In the genomic region with DNA sequence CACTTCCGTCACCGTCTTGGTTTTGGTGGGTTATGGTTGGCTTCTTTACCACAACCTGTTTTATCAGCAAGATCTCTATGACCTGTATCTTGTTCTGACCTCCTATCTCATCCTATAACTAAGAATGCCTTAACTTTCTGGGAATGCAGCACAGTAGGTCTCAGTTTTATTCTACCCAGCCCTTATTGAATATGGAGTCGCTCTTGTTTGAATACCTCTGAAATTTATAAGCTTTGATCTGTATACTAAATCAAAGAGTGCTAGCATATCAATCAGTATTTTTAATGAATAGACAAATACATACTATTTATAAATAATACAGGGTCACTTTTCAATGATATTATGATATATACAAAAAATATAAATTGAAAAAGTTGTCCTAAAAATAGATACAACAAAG, we compare ENCODE assay signal across 32 cellular contexts.
"Had no signal": no experiment of that assay in that cellular context is flagged by ENCODE, and none has a peak within 500 bp of the region (broad histone marks: within the 10 kb centered on the region; RNA-seq: fewer than 3 reads in every experiment).

No MANE protein-coding gene starts in this region.

- H3K4me3 Mint-ChIP-seq: activated B cell treated with CpG ODN at 0.5 μM for 24 hours; activated CD4-positive, alpha-beta memory T cell treated with anti-CD3 and anti-CD28 coated beads for 36 hours; activated CD4-positive, alpha-beta memory T cell treated with anti-CD3 and anti-CD28 coated beads, Interleukin-2, amount 10 ng/mL, durations not matched to agents 7 days and 5 days; activated CD4-positive, alpha-beta T cell treated with anti-CD3 and anti-CD28 coated beads for 36 hours; activated CD4-positive, alpha-beta T cell treated with anti-CD3 and anti-CD28 coated beads, Interleukin-2, amount 10 ng/mL, durations not matched to agents 24 days and 14 days; activated CD4-positive, alpha-beta T cell treated with anti-CD3 and anti-CD28 coated beads, Interleukin-2, amount 10 ng/mL, durations not matched to agents 7 days and 5 days; activated CD8-positive, alpha-beta memory T cell treated with anti-CD3 and anti-CD28 coated beads, Interleukin-2, amount 10 ng/mL, durations not matched to agents 7 days and 5 days; activated CD8-positive, alpha-beta T cell treated with anti-CD3 and anti-CD28 coated beads for 36 hours; activated CD8-positive, alpha-beta T cell treated with anti-CD3 and anti-CD28 coated beads, Interleukin-2, amount 10 ng/mL, durations not matched to agents 7 days and 5 days; T-cell; T-helper 1 cell treated with Interleukin-12 subunit alpha and Interleukin-12 subunit beta and Interleukin-4 antibody, amounts not matched to agents 30 μg/mL and 1 μg/mL, for 36 hours; T-helper 17 cell; T-helper 2 cell treated with Interferon-gamma antibody and Interleukin-4, amounts not matched to agents 5 μg/mL and 100 μg/mL, for 36 hours; WTC11 had no signal

- DNase-seq: activated B cell treated with CpG ODN at 0.5 μM for 24 hours; activated CD4-positive, alpha-beta memory T cell treated with anti-CD3 and anti-CD28 coated beads for 36 hours; activated CD4-positive, alpha-beta memory T cell treated with anti-CD3 and anti-CD28 coated beads, Interleukin-2, amount 10 ng/mL, durations not matched to agents 7 days and 5 days; activated CD4-positive, alpha-beta T cell treated with anti-CD3 and anti-CD28 coated beads for 1 hour; activated CD4-positive, alpha-beta T cell treated with anti-CD3 and anti-CD28 coated beads for 36 hours; activated CD4-positive, alpha-beta T cell treated with anti-CD3 and anti-CD28 coated beads for 4 hours; activated CD4-positive, alpha-beta T cell treated with anti-CD3 and anti-CD28 coated beads for 48 hours; activated CD4-positive, alpha-beta T cell treated with anti-CD3 and anti-CD28 coated beads, Interleukin-2, amount 10 ng/mL, durations not matched to agents 24 days and 14 days; activated CD4-positive, alpha-beta T cell treated with anti-CD3 and anti-CD28 coated beads, Interleukin-2, amount 10 ng/mL, durations not matched to agents 7 days and 5 days; activated CD4-positive, alpha-beta T cell treated with anti-CD3 and anti-CD28 coated beads, Interleukin-2, amount 50 U/mL, for 1 hour; activated CD4-positive, alpha-beta T cell treated with anti-CD3 and anti-CD28 coated beads, Interleukin-2, amount 50 U/mL, for 4 hours; activated CD4-positive, alpha-beta T cell treated with anti-CD3 and anti-CD28 coated beads, Interleukin-2, amount 50 U/mL, for 48 hours; activated CD4-positive, CD25-positive, alpha-beta regulatory T cell; activated CD4-positive, CD25-positive, alpha-beta regulatory T cell treated with anti-CD3 and anti-CD28 coated beads, Interleukin-2, amount 50 U/mL, for 72 hours; activated CD8-positive, alpha-beta memory T cell treated with anti-CD3 and anti-CD28 coated beads for 24 hours; activated CD8-positive, alpha-beta memory T cell treated with anti-CD3 and anti-CD28 coated beads, Interleukin-2, amount 10 ng/mL, durations not matched to agents 7 days and 5 days; activated CD8-positive, alpha-beta memory T cell treated with anti-CD3 and anti-CD28 coated beads, Interleukin-2, amount 50 U/mL, for 4 hours; activated CD8-positive, alpha-beta memory T cell treated with anti-CD3 and anti-CD28 coated beads, Interleukin-2, amount 50 U/mL, for 48 hours; activated CD8-positive, alpha-beta T cell treated with anti-CD3 and anti-CD28 coated beads for 36 hours; activated CD8-positive, alpha-beta T cell treated with anti-CD3 and anti-CD28 coated beads, Interleukin-2, amount 10 ng/mL, durations not matched to agents 7 days and 5 days; activated T-cell treated with anti-CD3 and anti-CD28 coated beads for 4 hours; T-cell; T-helper 17 cell; T-helper 2 cell; T-helper 9 cell; T1000; WERI-Rb-1 had no signal

- H3K36me3 ChIP-seq: WERI-Rb-1 had no signal

- H3K27me3 Mint-ChIP-seq: activated B cell treated with CpG ODN at 0.5 μM for 24 hours; activated CD4-positive, alpha-beta memory T cell treated with anti-CD3 and anti-CD28 coated beads for 36 hours; activated CD4-positive, alpha-beta memory T cell treated with anti-CD3 and anti-CD28 coated beads, Interleukin-2, amount 10 ng/mL, durations not matched to agents 7 days and 5 days; activated CD4-positive, alpha-beta T cell treated with anti-CD3 and anti-CD28 coated beads for 36 hours; activated CD4-positive, alpha-beta T cell treated with anti-CD3 and anti-CD28 coated beads, Interleukin-2, amount 10 ng/mL, durations not matched to agents 24 days and 14 days; activated CD4-positive, alpha-beta T cell treated with anti-CD3 and anti-CD28 coated beads, Interleukin-2, amount 10 ng/mL, durations not matched to agents 7 days and 5 days; activated CD8-positive, alpha-beta memory T cell treated with anti-CD3 and anti-CD28 coated beads, Interleukin-2, amount 10 ng/mL, durations not matched to agents 7 days and 5 days; activated CD8-positive, alpha-beta T cell treated with anti-CD3 and anti-CD28 coated beads for 36 hours; T-cell; T-helper 17 cell had no signal

- H3K36me3 Mint-ChIP-seq: activated CD4-positive, alpha-beta memory T cell treated with anti-CD3 and anti-CD28 coated beads for 36 hours; activated CD8-positive, alpha-beta memory T cell treated with anti-CD3 and anti-CD28 coated beads, Interleukin-2, amount 10 ng/mL, durations not matched to agents 7 days and 5 days; T-cell; WTC11 had no signal

- H3K27ac Mint-ChIP-seq: activated B cell treated with CpG ODN at 0.5 μM for 24 hours; activated CD4-positive, alpha-beta memory T cell treated with anti-CD3 and anti-CD28 coated beads for 36 hours; activated CD4-positive, alpha-beta memory T cell treated with anti-CD3 and anti-CD28 coated beads, Interleukin-2, amount 10 ng/mL, durations not matched to agents 7 days and 5 days; activated CD4-positive, alpha-beta T cell treated with anti-CD3 and anti-CD28 coated beads for 36 hours; activated CD4-positive, alpha-beta T cell treated with anti-CD3 and anti-CD28 coated beads, Interleukin-2, amount 10 ng/mL, durations not matched to agents 24 days and 14 days; activated CD4-positive, alpha-beta T cell treated with anti-CD3 and anti-CD28 coated beads, Interleukin-2, amount 10 ng/mL, durations not matched to agents 7 days and 5 days; activated CD8-positive, alpha-beta memory T cell treated with anti-CD3 and anti-CD28 coated beads, Interleukin-2, amount 10 ng/mL, durations not matched to agents 7 days and 5 days; activated CD8-positive, alpha-beta T cell treated with anti-CD3 and anti-CD28 coated beads for 36 hours; activated CD8-positive, alpha-beta T cell treated with anti-CD3 and anti-CD28 coated beads, Interleukin-2, amount 10 ng/mL, durations not matched to agents 7 days and 5 days; T-cell; T-helper 1 cell treated with Interleukin-12 subunit alpha and Interleukin-12 subunit beta and Interleukin-4 antibody, amounts not matched to agents 30 μg/mL and 1 μg/mL, for 36 hours; T-helper 17 cell; T-helper 2 cell treated with Interferon-gamma antibody and Interleukin-4, amounts not matched to agents 5 μg/mL and 100 μg/mL, for 36 hours; WTC11 had no signal

- H3K9me3 Mint-ChIP-seq: activated B cell treated with CpG ODN at 0.5 μM for 24 hours; activated CD4-positive, alpha-beta memory T cell treated with anti-CD3 and anti-CD28 coated beads for 36 hours; activated CD4-positive, alpha-beta memory T cell treated with anti-CD3 and anti-CD28 coated beads, Interleukin-2, amount 10 ng/mL, durations not matched to agents 7 days and 5 days; activated CD4-positive, alpha-beta T cell treated with anti-CD3 and anti-CD28 coated beads, Interleukin-2, amount 10 ng/mL, durations not matched to agents 24 days and 14 days; activated CD4-positive, alpha-beta T cell treated with anti-CD3 and anti-CD28 coated beads, Interleukin-2, amount 10 ng/mL, durations not matched to agents 7 days and 5 days; activated CD8-positive, alpha-beta T cell treated with anti-CD3 and anti-CD28 coated beads for 36 hours; T-helper 1 cell treated with Interleukin-12 subunit alpha and Interleukin-12 subunit beta and Interleukin-4 antibody, amounts not matched to agents 30 μg/mL and 1 μg/mL, for 36 hours; T-helper 2 cell treated with Interferon-gamma antibody and Interleukin-4, amounts not matched to agents 5 μg/mL and 100 μg/mL, for 36 hours; WTC11 had no signal

- H3K27ac ChIP-seq: VCaP, WERI-Rb-1 had no signal

- H3K4me1 Mint-ChIP-seq: activated B cell treated with CpG ODN at 0.5 μM for 24 hours; activated CD4-positive, alpha-beta memory T cell treated with anti-CD3 and anti-CD28 coated beads, Interleukin-2, amount 10 ng/mL, durations not matched to agents 7 days and 5 days; activated CD4-positive, alpha-beta T cell treated with anti-CD3 and anti-CD28 coated beads for 36 hours; activated CD4-positive, alpha-beta T cell treated with anti-CD3 and anti-CD28 coated beads, Interleukin-2, amount 10 ng/mL, durations not matched to agents 24 days and 14 days; activated CD4-positive, alpha-beta T cell treated with anti-CD3 and anti-CD28 coated beads, Interleukin-2, amount 10 ng/mL, durations not matched to agents 7 days and 5 days; activated CD8-positive, alpha-beta memory T cell treated with anti-CD3 and anti-CD28 coated beads, Interleukin-2, amount 10 ng/mL, durations not matched to agents 7 days and 5 days; T-cell; T-helper 17 cell had no signal

- ATAC-seq: activated CD4-positive, alpha-beta T cell treated with anti-CD3 and anti-CD28 coated beads for 36 hours; activated CD4-positive, CD25-positive, alpha-beta regulatory T cell treated with anti-CD3 and anti-CD28 coated beads, Interleukin-2, amount 50 U/mL, for 24 hours; activated CD8-positive, alpha-beta memory T cell treated with anti-CD3 and anti-CD28 coated beads, Interleukin-2, amount 10 ng/mL, durations not matched to agents 7 days and 5 days; activated CD8-positive, alpha-beta T cell treated with anti-CD3 and anti-CD28 coated beads for 36 hours; activated CD8-positive, alpha-beta T cell treated with anti-CD3 and anti-CD28 coated beads, Interleukin-2, amount 10 ng/mL, durations not matched to agents 7 days and 5 days; T-cell; T-helper 17 cell had no signal
